In genomic region chr12:26878661-26879119, GRCh38 we compare ENCODE assay signal across 1 cellular context.
TF ChIP-seq lines count a peak whose summit lies in the region.

No MANE protein-coding gene starts in this region.

TF ChIP-seq in GM12878, 131 proteins besides CTCF, POLR2A, EP300 and RAD21 (continued from another document):
- TF ChIP-seq PAX5 (IDR thresholded peaks at IDR 0.05; ENCODE audit: borderline replicate concordance, low read depth, low read length) (peak; percentile 63; the same call in 1 of the 2 replicates), IKZF1 (conservative IDR thresholded peaks at IDR 0.05) (peak; percentile 57), NR2F1 (conservative IDR thresholded peaks at IDR 0.05) (peak; percentile 50), BMI1 (IDR thresholded peaks at IDR 0.05; ENCODE audit: borderline replicate concordance) (peak; percentile 73; the same call in 1 of the 2 replicates), BHLHE40 (IDR thresholded peaks at IDR 0.05; ENCODE audit: borderline replicate concordance in 1 of 2, low read depth in 2 of 2, low read length in 1 of 2) (peak in 1 of 2 experiments; percentile 13; a peak in 1 of 4 replicates)
